ENCODE assay signal across 27 cellular contexts in genomic region chr1:209504571-209504970, GRCh38.
"Had no signal": no experiment of that assay in that cellular context is flagged by ENCODE, and none has a peak within 500 bp of the region (broad histone marks: within the 10 kb centered on the region; RNA-seq: fewer than 3 reads in every experiment).

No MANE protein-coding gene starts in this region.

- H3K4me1 Mint-ChIP-seq: activated B cell treated with CpG ODN at 0.5 μM for 24 hours; activated T-helper 17 cell treated with anti-CD3 and anti-CD28 coated beads, Interleukin-2, amount 50 U/mL, for 72 hours; central memory CD8-positive, alpha-beta T cell; mesothelial cell of epicardium; naive B cell; stimulated activated effector memory CD8-positive, alpha-beta T cell treated with anti-CD3 and anti-CD28 coated beads, Interleukin-12 subunit alpha, Interleukin-12 subunit beta, amount 100 ng/mL, for 72 hours had no signal

- H3K9me3 ChIP-seq: thoracic aorta, vagina had no signal

- H3K27me3 Mint-ChIP-seq: activated B cell treated with CpG ODN at 0.5 μM for 24 hours; dendritic cell treated with granulocyte-macrophage colony-stimulating factor and Interleukin-4, amounts not matched to agents 40 ng/mL and 50 ng/mL, for 4 days; progenitor cell of endocrine pancreas had no signal

- H3K27ac ChIP-seq: hepatocyte, ovary, right lobe of liver, skin epidermis, thoracic aorta, upper lobe of left lung, vagina had no signal

- DNase-seq: activated B cell treated with CpG ODN at 0.5 μM for 24 hours; activated CD4-positive, alpha-beta T cell treated with anti-CD3 and anti-CD28 coated beads, Interleukin-2, amount 50 U/mL, for 1 hour; activated CD8-positive, alpha-beta T cell treated with anti-CD3 and anti-CD28 coated beads for 36 hours; activated gamma-delta T cell treated with Interleukin-2 at 50 U/mL for 16 hours; activated naive CD4-positive, alpha-beta T cell treated with anti-CD3 and anti-CD28 coated beads, Interleukin-2, amount 50 U/mL, for 16 hours; activated T-cell treated with anti-CD3 and anti-CD28 coated beads, Interleukin-2, amount 50 U/mL, for 4 hours; amygdala; glutamatergic neuron; left colon; naive B cell; ovary; right lobe of liver; stimulated activated CD4-positive, alpha-beta T cell treated with anti-CD3 and anti-CD28 coated beads, Interleukin-4, amount 100 ng/mL, for 24 hours; T-helper 2 cell; upper lobe of left lung had no signal

- H3K4me2 ChIP-seq: hepatocyte had no signal

- H3K4me3 ChIP-seq: hepatocyte, ovary, right lobe of liver, skin epidermis, thoracic aorta, upper lobe of left lung, vagina had no signal

- H3K36me3 ChIP-seq: ovary, right lobe of liver, thoracic aorta, upper lobe of left lung, vagina had no signal

- H3K4me1 ChIP-seq: right lobe of liver, upper lobe of left lung, vagina had no signal

- H3K36me3 Mint-ChIP-seq: stimulated activated effector memory CD8-positive, alpha-beta T cell treated with anti-CD3 and anti-CD28 coated beads, Interleukin-12 subunit alpha, Interleukin-12 subunit beta, amount 100 ng/mL, for 72 hours had no signal

- H2AFZ ChIP-seq: hepatocyte had no signal

- H3K79me2 ChIP-seq: hepatocyte had no signal

- H3K27me3 ChIP-seq: hepatocyte, ovary, right lobe of liver, upper lobe of left lung, vagina had no signal

- FAIRE-seq: frontal cortex had no signal

- H3K27ac Mint-ChIP-seq: activated B cell treated with CpG ODN at 0.5 μM for 24 hours; activated CD8-positive, alpha-beta T cell treated with anti-CD3 and anti-CD28 coated beads for 36 hours; activated T-helper 17 cell treated with anti-CD3 and anti-CD28 coated beads, Interleukin-2, amount 50 U/mL, for 72 hours; dendritic cell treated with granulocyte-macrophage colony-stimulating factor and Interleukin-4, amounts not matched to agents 40 ng/mL and 50 ng/mL, for 4 days; mesothelial cell of epicardium; naive B cell; progenitor cell of endocrine pancreas; stimulated activated effector memory CD8-positive, alpha-beta T cell treated with anti-CD3 and anti-CD28 coated beads, Interleukin-12 subunit alpha, Interleukin-12 subunit beta, amount 100 ng/mL, for 72 hours; stimulated activated naive CD8-positive, alpha-beta T cell treated with anti-CD3 and anti-CD28 coated beads, Interleukin-15, Interleukin-2, amounts not matched to agents 100 ng/mL and 50 ng/mL, for 24 hours had no signal

- H3K4me3 Mint-ChIP-seq: activated B cell treated with CpG ODN at 0.5 μM for 24 hours; activated CD8-positive, alpha-beta T cell treated with anti-CD3 and anti-CD28 coated beads for 36 hours; activated T-cell treated with anti-CD3 and anti-CD28 coated beads, Interleukin-2, amount 50 U/mL, for 4 hours; activated T-helper 17 cell treated with anti-CD3 and anti-CD28 coated beads, Interleukin-2, amount 50 U/mL, for 72 hours; central memory CD8-positive, alpha-beta T cell; dendritic cell treated with granulocyte-macrophage colony-stimulating factor and Interleukin-4, amounts not matched to agents 40 ng/mL and 50 ng/mL, for 4 days; mesothelial cell of epicardium; naive B cell; stimulated activated effector memory CD8-positive, alpha-beta T cell treated with anti-CD3 and anti-CD28 coated beads, Interleukin-12 subunit alpha, Interleukin-12 subunit beta, amount 100 ng/mL, for 72 hours; stimulated activated naive CD8-positive, alpha-beta T cell treated with anti-CD3 and anti-CD28 coated beads, Interleukin-15, Interleukin-2, amounts not matched to agents 100 ng/mL and 50 ng/mL, for 24 hours had no signal
